In the genomic region with DNA sequence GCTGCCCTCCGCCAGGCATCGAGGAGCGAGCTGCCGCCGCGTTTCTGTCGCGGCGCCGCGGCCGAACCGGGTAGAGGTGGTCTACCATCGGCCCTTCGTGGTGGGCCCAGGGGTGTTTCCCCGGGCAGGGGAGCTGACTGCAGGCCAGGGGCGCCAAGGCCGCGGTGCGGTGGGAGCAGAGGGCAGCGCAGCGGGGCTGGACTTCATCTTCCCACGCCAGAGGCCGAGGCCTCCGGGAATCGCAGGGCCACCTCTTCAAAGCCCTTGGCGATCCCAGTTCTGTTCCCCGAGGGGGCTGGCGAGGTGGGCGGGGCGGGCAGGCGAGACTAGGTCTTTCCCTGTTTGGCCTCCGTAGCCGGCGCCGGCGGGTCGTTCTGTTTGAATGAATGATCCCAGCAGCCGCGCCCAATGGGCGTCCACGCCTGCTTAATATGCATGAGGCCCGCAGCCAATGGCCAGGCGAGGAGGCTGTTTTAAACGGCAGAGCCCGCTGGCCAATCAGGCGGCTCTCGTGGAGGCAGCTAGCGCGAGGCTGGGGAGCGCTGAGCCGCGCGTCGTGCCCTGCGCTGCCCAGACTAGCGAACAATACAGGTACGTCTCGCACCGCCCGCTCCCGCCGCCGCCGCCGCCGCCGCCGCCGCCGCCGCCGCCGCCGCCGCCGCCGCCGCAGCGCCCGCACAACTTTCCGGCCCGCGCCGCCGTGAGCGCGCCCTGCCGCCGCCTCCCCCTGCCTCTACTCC, we compare ENCODE assay signal across 8 cellular contexts. TPM values are rescaled to one million over a fixed set of nuclear protein-coding genes. Genes with fewer than 3 reads are reported as not detected.
DNase-seq lines count a peak whose midpoint lies in the region; ATAC-seq and TF ChIP-seq lines count a peak whose summit lies in the region.

A gene (plus strand): TSS at position 550 of the 740 bp plus-strand sequence. CDS start 2,265 bp downstream, outside the sequence.

- H3K4me1 ChIP-seq in right atrium auricular region (peaks cover 0 to 10% of the 10 kb centered on the region in 2 donors), uterus (no peaks in the 10 kb centered on the region)

- no peaks in the 10 kb centered on the region for H3K36me3 ChIP-seq in right atrium auricular region
- no peaks in the 10 kb centered on the region for H3K36me3 ChIP-seq in uterus

- intact Hi-C loops in uterus (cut with DNase I; ENCODE audit: low total_unique reads) = no loop called here

- H3K27ac ChIP-seq in right atrium auricular region (no peak within 1 kb of the TSS), uterus (no peak within 1 kb of the TSS)

- no peaks in the 10 kb centered on the region for H3K9me3 ChIP-seq in right atrium auricular region
- no peaks in the 10 kb centered on the region for H3K9me3 ChIP-seq in uterus

- TF ChIP-seq CTCF in GM13977 (IDR thresholded peaks at IDR 0.05; ENCODE audit: extremely low read depth, insufficient read depth, missing control alignments) = no peak
- no peak for TF ChIP-seq CTCF in right atrium auricular region (IDR thresholded peaks at IDR 0.05)
- TF ChIP-seq CTCF in uterus (IDR thresholded peaks at IDR 0.05) = no peak

- peak; percentile 95 for ATAC-seq in HG02852 (IDR thresholded peaks at IDR 0.05; ENCODE audit: unreplicated experiment)

- DNase-seq in GM13977 (ENCODE audit: low spot score) = peak; percentile 93
- peak; percentile 75 for DNase-seq in NCI-H1436 treated with DMSO at 0.1 percent for 48 hours (lab: John Stamatoyannopoulos, UW)
- peak; percentile 54 to 91 (median 71) for DNase-seq in T-helper 1 cell
- peak; percentile 84 for DNase-seq in amniotic epithelial cell (ENCODE audit: low read depth)
- peak; percentile 86 for DNase-seq in right atrium auricular region (ENCODE audit: low spot score)
- peak; percentile 63 for DNase-seq in pulmonary artery endothelial cell (ENCODE audit: low read depth, low spot score)
- peak; percentile 57 to 62 for DNase-seq in uterus

- no peaks in the 10 kb centered on the region for H3K27me3 ChIP-seq in right atrium auricular region
- no peaks in the 10 kb centered on the region for H3K27me3 ChIP-seq in uterus

- H3K4me3 ChIP-seq in right atrium auricular region (peak within 1 kb of the TSS; percentile 38 to 53), uterus (peak within 1 kb of the TSS; percentile 32 to 44)

- in situ Hi-C loops in GM13977 (cut with MboI; ENCODE audit: low pct_unique_long_range_greater_than_20kb, low sequenced_read_pairs, unreplicated experiment) = no loop called here

- peak in 1 of 2 donors; percentile 35 for TF ChIP-seq POLR2A in uterus (IDR thresholded peaks at IDR 0.05)

RNA-seq across cellular contexts. Expression of the gene that starts here (rescaled TPM):
- total RNA-seq in right atrium auricular region (1 to 10 TPM; 1.1 to 2.6 TPM), pulmonary artery endothelial cell (33.2 and 40.7 TPM in 2 replicates), uterus (10 to 100 TPM in 1 of 4 donors, 1 to 10 TPM in 2, not detected in 1; 2.4 to 21.8 (median 4.4) TPM)
